Comparison of ENCODE assay signal across 18 cellular contexts in the genomic region with DNA sequence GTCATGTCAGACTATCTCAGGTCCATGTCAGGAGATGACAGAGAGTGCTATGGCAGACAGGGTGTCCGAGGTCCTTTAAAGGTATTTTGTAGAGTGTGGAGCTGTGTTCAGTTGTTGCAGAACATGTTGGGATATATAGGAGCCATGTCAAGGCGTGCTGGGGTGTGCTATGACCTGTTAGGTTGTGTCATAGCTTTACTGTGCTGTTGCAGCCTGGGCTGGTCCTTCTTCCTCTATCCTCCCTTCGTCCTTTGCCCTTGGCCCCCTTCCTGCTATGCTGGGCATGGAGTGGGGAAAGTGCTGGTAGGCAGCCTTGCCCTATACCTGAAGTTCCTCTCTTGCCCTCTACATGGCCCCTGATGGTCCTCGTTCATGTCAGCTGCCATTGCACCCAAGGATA. TPM values are rescaled to one million over a fixed set of nuclear protein-coding genes. Genes with fewer than 3 reads are reported as not detected.
"Had no signal": no experiment of that assay in that cellular context is flagged by ENCODE, and none has a peak within 500 bp of the region (broad histone marks: within the 10 kb centered on the region; RNA-seq: fewer than 3 reads in every experiment).

No MANE protein-coding gene starts in this region.

RNA-seq across cellular contexts. Expression of a gene that starts 7.0 kb away (rescaled TPM):
- total RNA-seq: activated B cell treated with CpG ODN at 0.5 μM for 24 hours; activated CD4-positive, alpha-beta T cell treated with anti-CD3 and anti-CD28 coated beads, Interleukin-2, amount 10 ng/mL, durations not matched to agents 24 days and 14 days; activated CD8-positive, alpha-beta T cell treated with anti-CD3 and anti-CD28 coated beads for 36 hours; activated naive CD4-positive, alpha-beta T cell treated with anti-CD3 and anti-CD28 coated beads for 36 hours; activated naive CD8-positive, alpha-beta T cell treated with anti-CD3 and anti-CD28 coated beads for 36 hours; activated T-cell treated with anti-CD3 and anti-CD28 coated beads, Interleukin-2, amount 50 U/mL, for 4 hours; activated T-helper 1 cell treated with anti-CD3 and anti-CD28 coated beads, Interleukin-12 subunit alpha, Interleukin-12 subunit beta, Interleukin-2, Interleukin-4 antibody, amounts not matched to agents 30 ng/mL and 10 ng/mL and 1 ng/mL, durations not matched to agents 14 hours and 24 hours and 36 hours; astrocyte; cardiac muscle cell had no signal
- polyA plus RNA-seq: cardiac muscle cell had no signal

RNA-seq across cellular contexts. Expression of a gene that starts 39.2 kb away (rescaled TPM):
- total RNA-seq: activated B cell treated with CpG ODN at 0.5 μM for 24 hours; activated CD4-positive, alpha-beta memory T cell treated with anti-CD3 and anti-CD28 coated beads for 36 hours; activated CD4-positive, alpha-beta T cell treated with anti-CD3 and anti-CD28 coated beads, Interleukin-2, amount 10 ng/mL, durations not matched to agents 24 days and 14 days; activated T-helper 1 cell treated with anti-CD3 and anti-CD28 coated beads, Interleukin-12 subunit alpha, Interleukin-12 subunit beta, Interleukin-2, Interleukin-4 antibody, amounts not matched to agents 30 ng/mL and 10 ng/mL and 1 ng/mL, durations not matched to agents 14 hours and 24 hours and 36 hours; astrocyte; cardiac muscle cell had no signal
- polyA plus RNA-seq: aorta, cardiac muscle cell had no signal

RNA-seq across cellular contexts. Expression of a gene that starts 48.0 kb away (rescaled TPM):
- total RNA-seq: activated B cell treated with CpG ODN at 0.5 μM for 24 hours; activated CD4-positive, alpha-beta memory T cell treated with anti-CD3 and anti-CD28 coated beads for 36 hours; activated CD4-positive, alpha-beta T cell treated with anti-CD3 and anti-CD28 coated beads, Interleukin-2, amount 10 ng/mL, durations not matched to agents 24 days and 14 days; activated CD8-positive, alpha-beta memory T cell treated with anti-CD3 and anti-CD28 coated beads for 36 hours; activated CD8-positive, alpha-beta T cell treated with anti-CD3 and anti-CD28 coated beads for 36 hours; activated naive CD4-positive, alpha-beta T cell treated with anti-CD3 and anti-CD28 coated beads for 36 hours; activated naive CD4-positive, alpha-beta T cell treated with anti-CD3 and anti-CD28 coated beads, Interleukin-2, amount 50 U/mL, for 72 hours; activated naive CD8-positive, alpha-beta T cell treated with anti-CD3 and anti-CD28 coated beads for 36 hours; activated T-cell treated with anti-CD3 and anti-CD28 coated beads, Interleukin-2, amount 50 U/mL, for 4 hours; activated T-cell treated with anti-CD3 and anti-CD28 coated beads, Interleukin-2, amount 50 U/mL, for 72 hours; activated T-helper 1 cell treated with anti-CD3 and anti-CD28 coated beads, Interleukin-12 subunit alpha, Interleukin-12 subunit beta, Interleukin-2, Interleukin-4 antibody, amounts not matched to agents 30 ng/mL and 10 ng/mL and 1 ng/mL, durations not matched to agents 14 hours and 24 hours and 36 hours; activated T-helper 17 cell treated with anti-CD3 and anti-CD28 coated beads, Interleukin-2, amount 50 U/mL, for 72 hours; adrenal gland; aorta; astrocyte; body of pancreas; breast epithelium; cardiac muscle cell had no signal
- polyA plus RNA-seq: adrenal gland, aorta, cardiac muscle cell had no signal

RNA-seq across cellular contexts. Expression of a gene that starts 57.9 kb away (rescaled TPM):
- total RNA-seq: activated B cell treated with CpG ODN at 0.5 μM for 24 hours; activated CD4-positive, alpha-beta memory T cell treated with anti-CD3 and anti-CD28 coated beads for 36 hours; activated CD4-positive, alpha-beta T cell treated with anti-CD3 and anti-CD28 coated beads, Interleukin-2, amount 10 ng/mL, durations not matched to agents 24 days and 14 days; activated CD8-positive, alpha-beta memory T cell treated with anti-CD3 and anti-CD28 coated beads for 36 hours; activated CD8-positive, alpha-beta T cell treated with anti-CD3 and anti-CD28 coated beads for 36 hours; activated naive CD4-positive, alpha-beta T cell treated with anti-CD3 and anti-CD28 coated beads for 36 hours; activated naive CD4-positive, alpha-beta T cell treated with anti-CD3 and anti-CD28 coated beads, Interleukin-2, amount 50 U/mL, for 72 hours; activated naive CD8-positive, alpha-beta T cell treated with anti-CD3 and anti-CD28 coated beads for 36 hours; activated T-cell treated with anti-CD3 and anti-CD28 coated beads, Interleukin-2, amount 50 U/mL, for 4 hours; activated T-cell treated with anti-CD3 and anti-CD28 coated beads, Interleukin-2, amount 50 U/mL, for 72 hours; activated T-helper 1 cell treated with anti-CD3 and anti-CD28 coated beads, Interleukin-12 subunit alpha, Interleukin-12 subunit beta, Interleukin-2, Interleukin-4 antibody, amounts not matched to agents 30 ng/mL and 10 ng/mL and 1 ng/mL, durations not matched to agents 14 hours and 24 hours and 36 hours; activated T-helper 17 cell treated with anti-CD3 and anti-CD28 coated beads, Interleukin-2, amount 50 U/mL, for 72 hours; adrenal gland; aorta; astrocyte; body of pancreas; breast epithelium; cardiac muscle cell had no signal
- polyA plus RNA-seq: adrenal gland, aorta, cardiac muscle cell had no signal
